ENCODE assay signal across 15 cellular contexts in the genomic region with DNA sequence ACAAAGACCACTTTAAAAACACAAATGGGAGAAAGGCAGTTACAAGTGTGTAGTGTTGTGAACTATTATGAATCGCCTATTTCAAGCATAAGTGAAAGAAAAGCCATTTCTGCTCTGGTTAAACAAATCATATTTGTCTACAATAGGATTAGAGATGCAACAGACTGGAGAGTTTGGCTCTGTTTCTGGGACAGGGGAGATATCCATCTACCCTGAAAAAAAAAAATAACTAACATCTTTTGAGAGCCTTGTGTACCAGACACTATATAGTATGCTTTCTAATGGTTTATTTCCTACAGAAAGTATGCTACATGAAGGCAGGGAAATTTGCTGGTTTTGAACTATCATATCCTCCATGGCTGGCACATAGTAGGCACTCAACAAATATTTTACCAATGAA.
"Had no signal": no experiment of that assay in that cellular context is flagged by ENCODE, and none has a peak within 500 bp of the region (broad histone marks: within the 10 kb centered on the region; RNA-seq: fewer than 3 reads in every experiment).

No MANE protein-coding gene starts in this region.

- H3K9me3 ChIP-seq: adrenal gland, right lobe of liver, thoracic aorta, upper lobe of right lung had no signal

- H3K4me1 ChIP-seq: right lobe of liver had no signal

- H3K27ac ChIP-seq: adrenal gland, cardiac muscle cell, right lobe of liver, thoracic aorta, upper lobe of right lung, WERI-Rb-1 had no signal

- H3K4me3 ChIP-seq: adrenal gland, cardiac muscle cell, right lobe of liver, thoracic aorta, upper lobe of right lung had no signal

- H3K27ac Mint-ChIP-seq: activated CD4-positive, alpha-beta memory T cell treated with anti-CD3 and anti-CD28 coated beads for 36 hours; activated CD8-positive, alpha-beta memory T cell treated with anti-CD3 and anti-CD28 coated beads, Interleukin-2, amount 10 ng/mL, durations not matched to agents 7 days and 5 days; activated naive CD4-positive, alpha-beta T cell treated with anti-CD3 and anti-CD28 coated beads, Interleukin-2, amount 10 ng/mL, durations not matched to agents 7 days and 5 days; activated T-cell treated with anti-CD3 and anti-CD28 coated beads, Interleukin-2, amount 50 U/mL, for 24 hours; progenitor cell of endocrine pancreas; T-helper 1 cell treated with Interleukin-12 subunit alpha and Interleukin-12 subunit beta and Interleukin-4 antibody, amounts not matched to agents 30 μg/mL and 1 μg/mL, for 36 hours had no signal

- DNase-seq: activated CD4-positive, alpha-beta memory T cell treated with anti-CD3 and anti-CD28 coated beads for 36 hours; activated CD8-positive, alpha-beta memory T cell treated with anti-CD3 and anti-CD28 coated beads, Interleukin-2, amount 10 ng/mL, durations not matched to agents 7 days and 5 days; activated naive CD4-positive, alpha-beta T cell treated with anti-CD3 and anti-CD28 coated beads, Interleukin-2, amount 10 ng/mL, durations not matched to agents 7 days and 5 days; activated T-cell treated with anti-CD3 and anti-CD28 coated beads, Interleukin-2, amount 50 U/mL, for 24 hours; mesendoderm; nephron progenitor cell had no signal

- H3K4me3 Mint-ChIP-seq: activated CD4-positive, alpha-beta memory T cell treated with anti-CD3 and anti-CD28 coated beads for 36 hours; activated CD8-positive, alpha-beta memory T cell treated with anti-CD3 and anti-CD28 coated beads, Interleukin-2, amount 10 ng/mL, durations not matched to agents 7 days and 5 days; activated naive CD4-positive, alpha-beta T cell treated with anti-CD3 and anti-CD28 coated beads, Interleukin-2, amount 10 ng/mL, durations not matched to agents 7 days and 5 days; activated T-cell treated with anti-CD3 and anti-CD28 coated beads, Interleukin-2, amount 50 U/mL, for 24 hours; nephron progenitor cell; T-helper 1 cell treated with Interleukin-12 subunit alpha and Interleukin-12 subunit beta and Interleukin-4 antibody, amounts not matched to agents 30 μg/mL and 1 μg/mL, for 36 hours had no signal

- H3K4me1 Mint-ChIP-seq: activated CD8-positive, alpha-beta memory T cell treated with anti-CD3 and anti-CD28 coated beads, Interleukin-2, amount 10 ng/mL, durations not matched to agents 7 days and 5 days; activated naive CD4-positive, alpha-beta T cell treated with anti-CD3 and anti-CD28 coated beads, Interleukin-2, amount 10 ng/mL, durations not matched to agents 7 days and 5 days; nephron progenitor cell had no signal

- H3K36me3 ChIP-seq: adrenal gland, cardiac muscle cell, right lobe of liver, thoracic aorta, upper lobe of right lung, WERI-Rb-1 had no signal

- ATAC-seq: activated CD8-positive, alpha-beta memory T cell treated with anti-CD3 and anti-CD28 coated beads, Interleukin-2, amount 10 ng/mL, durations not matched to agents 7 days and 5 days; esophagus mucosa had no signal

- H3K9me3 Mint-ChIP-seq: activated CD4-positive, alpha-beta memory T cell treated with anti-CD3 and anti-CD28 coated beads for 36 hours; activated naive CD4-positive, alpha-beta T cell treated with anti-CD3 and anti-CD28 coated beads, Interleukin-2, amount 10 ng/mL, durations not matched to agents 7 days and 5 days; activated T-cell treated with anti-CD3 and anti-CD28 coated beads, Interleukin-2, amount 50 U/mL, for 24 hours; T-helper 1 cell treated with Interleukin-12 subunit alpha and Interleukin-12 subunit beta and Interleukin-4 antibody, amounts not matched to agents 30 μg/mL and 1 μg/mL, for 36 hours had no signal

- H3K27me3 ChIP-seq: adrenal gland, cardiac muscle cell, right lobe of liver, upper lobe of right lung had no signal

- H3K36me3 Mint-ChIP-seq: activated CD4-positive, alpha-beta memory T cell treated with anti-CD3 and anti-CD28 coated beads for 36 hours; activated CD8-positive, alpha-beta memory T cell treated with anti-CD3 and anti-CD28 coated beads, Interleukin-2, amount 10 ng/mL, durations not matched to agents 7 days and 5 days; activated naive CD4-positive, alpha-beta T cell treated with anti-CD3 and anti-CD28 coated beads, Interleukin-2, amount 10 ng/mL, durations not matched to agents 7 days and 5 days had no signal

- H3K27me3 Mint-ChIP-seq: activated CD8-positive, alpha-beta memory T cell treated with anti-CD3 and anti-CD28 coated beads, Interleukin-2, amount 10 ng/mL, durations not matched to agents 7 days and 5 days; activated T-cell treated with anti-CD3 and anti-CD28 coated beads, Interleukin-2, amount 50 U/mL, for 24 hours; progenitor cell of endocrine pancreas had no signal
